ENCODE assay signal across 8 cellular contexts in genomic region chr14:23068792-23069412, GRCh38. TPM values are rescaled to one million over a fixed set of nuclear protein-coding genes. Genes with fewer than 3 reads are reported as not detected.
DNase-seq lines count a peak whose midpoint lies in the region; ATAC-seq, FAIRE-seq and TF ChIP-seq lines count a peak whose summit lies in the region.

No MANE protein-coding gene starts in this region.

- CTCF ChIA-PET in mammary epithelial cell (lab: Charles Lee; ENCODE audit: low non-redundant PET) = interaction anchor here (0.5 to 1.2 kb wide), 19 partner anchors 8 to 254 kb away, joined by 3 to 15 read pairs (median 4); partner anchors contain the start of genes ACIN1, C14orf119 and CEBPE

- peaks cover 31% of the 10 kb centered on the region for H3K36me3 ChIP-seq in mammary epithelial cell (ENCODE audit: insufficient read depth, low read length)

- peak; percentile 77 for FAIRE-seq in GM12891 (lab: Jason Lieb, UNC)

- no peak for TF ChIP-seq POLR2A in GM12891 (IDR thresholded peaks at IDR 0.05; ENCODE audit: low read depth, low read length)

- no peak overlapping the region for H3K4me2 ChIP-seq in mammary epithelial cell (ENCODE audit: insufficient read depth, low read depth, low read length)

- H2AFZ ChIP-seq in mammary epithelial cell (ENCODE audit: low read depth, low read length) = no peak overlapping the region

- no peak overlapping the region for H3K27ac ChIP-seq in mammary epithelial cell (ENCODE audit: insufficient read depth, low read depth, low read length)

- dilution Hi-C loops in mammary epithelial cell (cut with HindIII; ENCODE audit: low sequenced_read_pairs) = loop anchor here (5.0 kb wide), 1 partner anchor 92 kb away; no protein-coding TSS in a partner anchor

- intact Hi-C loops in mammary epithelial cell (cut with micrococcal nuclease) (loop anchor here (1.0 to 5.0 kb wide), 5 partner anchors 9 to 233 kb away; partner anchors contain the start of genes ACIN1, C14orf119 and PPP1R3E), left colon (cut with DNase I, micrococcal nuclease) (no loop called here)

- H3K4me3 ChIP-seq in mammary epithelial cell (replicated peaks in 1 of 3; ENCODE audit: insufficient read depth in 1 of 3, low read depth in 2 of 3, low read length in 3 of 3) = no peak overlapping the region

- peak; percentile 49 for ATAC-seq in HG03025 (IDR thresholded peaks at IDR 0.05; ENCODE audit: low FRiP score, unreplicated experiment)
- peak; percentile 67 for ATAC-seq in left colon
- ATAC-seq in GM21381 (IDR thresholded peaks at IDR 0.05; ENCODE audit: unreplicated experiment) = no peak

- in situ Hi-C loops in mammary epithelial cell (cut with MboI; ENCODE audit: low sequenced_read_pairs in 2 of 2) = loop anchor here in 1 of 2 donors (5.0 kb wide), 1 partner anchor 38 kb away; no protein-coding TSS in a partner anchor

- peaks cover 46% of the 10 kb centered on the region for H3K36me3 Mint-ChIP-seq in T-helper 1 cell treated with Interleukin-12 subunit alpha and Interleukin-12 subunit beta and Interleukin-4 antibody, amounts not matched to agents 30 μg/mL and 1 μg/mL, for 36 hours (ENCODE audit: low read depth)

- DNase-seq in GM12891 (ENCODE audit: insufficient read length, low spot score) (peak; percentile 84), mammary epithelial cell (peak; percentile 83), left colon (peak; percentile 74 to 79), NCI-H1417 (lab: John Stamatoyannopoulos, UW) (no peak)
- peak; percentile 63 for DNase-seq in stimulated activated CD4-positive, alpha-beta T cell treated with anti-CD3 and anti-CD28 coated beads, Interleukin-4, amount 100 ng/mL, for 1 hour

- H3K4me3 Mint-ChIP-seq in T-helper 1 cell treated with Interleukin-12 subunit alpha and Interleukin-12 subunit beta and Interleukin-4 antibody, amounts not matched to agents 30 μg/mL and 1 μg/mL, for 36 hours = peak overlapping the region; percentile 70

- H3K9ac ChIP-seq in mammary epithelial cell (ENCODE audit: insufficient read depth, low read length) = no peak overlapping the region

- H3K4me1 Mint-ChIP-seq in T-helper 1 cell treated with Interleukin-12 subunit alpha and Interleukin-12 subunit beta and Interleukin-4 antibody, amounts not matched to agents 30 μg/mL and 1 μg/mL, for 36 hours (ENCODE audit: low read depth) = peaks cover 32% of the 10 kb centered on the region

- no peaks in the 10 kb centered on the region for H3K27me3 Mint-ChIP-seq in T-helper 1 cell treated with Interleukin-12 subunit alpha and Interleukin-12 subunit beta and Interleukin-4 antibody, amounts not matched to agents 30 μg/mL and 1 μg/mL, for 36 hours (ENCODE audit: low read depth)

- no peaks in the 10 kb centered on the region for H3K27me3 ChIP-seq in mammary epithelial cell (ENCODE audit: insufficient read depth, low read length)

- H3K4me1 ChIP-seq in mammary epithelial cell (ENCODE audit: insufficient read depth, low read length) = peaks cover 10% of the 10 kb centered on the region

- peak; percentile 100 for TF ChIP-seq CTCF in mammary epithelial cell (conservative IDR thresholded peaks at IDR 0.05 in 1 of 2, IDR thresholded peaks at IDR 0.05 in 1 of 2; ENCODE audit: extremely low read depth in 1 of 2, insufficient read depth in 1 of 2, low read depth in 1 of 2, low read length in 2 of 2)

- H3K79me2 ChIP-seq in mammary epithelial cell (ENCODE audit: insufficient read depth, low read length) = peaks cover 69% of the 10 kb centered on the region

- H3K9me3 Mint-ChIP-seq in T-helper 1 cell treated with Interleukin-12 subunit alpha and Interleukin-12 subunit beta and Interleukin-4 antibody, amounts not matched to agents 30 μg/mL and 1 μg/mL, for 36 hours = no peaks in the 10 kb centered on the region

- peak overlapping the region; percentile 18 for H3K27ac Mint-ChIP-seq in T-helper 1 cell treated with Interleukin-12 subunit alpha and Interleukin-12 subunit beta and Interleukin-4 antibody, amounts not matched to agents 30 μg/mL and 1 μg/mL, for 36 hours

- no peaks in the 10 kb centered on the region for H3K9me3 ChIP-seq in mammary epithelial cell (replicated peaks; ENCODE audit: insufficient read depth, low read length)

- peaks cover 2% of the 10 kb centered on the region for H4K20me1 ChIP-seq in mammary epithelial cell (ENCODE audit: insufficient read depth, low read length)

- no TSS peak for BruUV-seq in mammary epithelial cell (replicated peaks; lab: Mats Ljungman, UMichigan)

- WGBS in mammary epithelial cell (ENCODE audit: low coverage, missing lambda C conversion rate) = 30% methylated on average over 8 of the region's 8 CpGs

TF ChIP-seq in GM12891, 5 proteins besides CTCF, POLR2A, EP300 and RAD21:
- TF ChIP-seq PAX5 (IDR thresholded peaks at IDR 0.05; ENCODE audit: insufficient read depth, low read length, severe bottlenecking) = no peak
- no peak for TF ChIP-seq POLR2AphosphoS5 (IDR thresholded peaks at IDR 0.05; ENCODE audit: low read depth, low read length)
- TF ChIP-seq POU2F2 (IDR thresholded peaks at IDR 0.05; ENCODE audit: low read depth, low read length) = no peak
- no peak for TF ChIP-seq SPI1 (IDR thresholded peaks at IDR 0.05; ENCODE audit: low read depth, low read length)
- TF ChIP-seq TAF1 (IDR thresholded peaks at IDR 0.05; ENCODE audit: low read depth, low read length) = no peak

RNA-seq across cellular contexts. Expression of gene CDH24, which starts 11.6 kb away (rescaled TPM):
- polyA plus RNA-seq in GM12891 (2012; ENCODE audit: low read depth, missing spikeins) = 1.1 TPM
- 1 to 10 TPM; 4.2 to 5.6 TPM for total RNA-seq in mammary epithelial cell
- 4.2 TPM for polyA plus RNA-seq in mammary epithelial cell
- polyA minus RNA-seq in mammary epithelial cell = 1.0 TPM
- total RNA-seq in left colon = 1 to 10 TPM; 3.7 to 5.1 TPM

RNA-seq across cellular contexts. Expression of gene ACIN1, which starts 26.0 kb away (rescaled TPM):
- polyA plus RNA-seq in GM12891 (2012; ENCODE audit: low read depth, missing spikeins) = 77.2 TPM
- 100 to 1,000 TPM in 1 of 2 donors, 10 to 100 TPM in 1; 62.0 to 148 TPM for total RNA-seq in mammary epithelial cell
- 64.4 TPM for polyA plus RNA-seq in mammary epithelial cell
- polyA minus RNA-seq in mammary epithelial cell = 70.8 TPM
- total RNA-seq in left colon = 100 to 1,000 TPM; 110 to 119 TPM

RNA-seq across cellular contexts. Expression of gene C14orf119, which starts 26.4 kb away (rescaled TPM):
- 31.5 TPM for polyA plus RNA-seq in GM12891 (2012; ENCODE audit: low read depth, missing spikeins)
- total RNA-seq in mammary epithelial cell = 10 to 100 TPM; 39.2 to 57.6 TPM
- polyA plus RNA-seq in mammary epithelial cell = 95.1 TPM
- polyA minus RNA-seq in mammary epithelial cell = 38.1 TPM
- 10 to 100 TPM; 47.0 to 53.8 TPM for total RNA-seq in left colon

RNA-seq across cellular contexts. Expression of gene PSMB11, which starts 26.9 kb away (rescaled TPM):
- not detected for polyA plus RNA-seq in GM12891 (2012; ENCODE audit: low read depth, missing spikeins)
- total RNA-seq in mammary epithelial cell (not detected), left colon (not detected)
- polyA plus RNA-seq in mammary epithelial cell = not detected
- not detected for polyA minus RNA-seq in mammary epithelial cell

RNA-seq across cellular contexts. Expression of gene PSMB5, which starts 34.2 kb away (rescaled TPM):
- 104 TPM for polyA plus RNA-seq in GM12891 (2012; ENCODE audit: low read depth, missing spikeins)
- total RNA-seq in mammary epithelial cell (100 to 1,000 TPM; 145 to 152 TPM), left colon (10 to 100 TPM; 77.9 to 80.6 TPM)
- 332 TPM for polyA plus RNA-seq in mammary epithelial cell
- polyA minus RNA-seq in mammary epithelial cell = 194 TPM

Comparison
In these comparisons a context has a peak if more than half of its experiments do, and no peak if none do; other contexts are left out.
1. DNase-seq: peak in GM12891 (single experiment), mammary epithelial cell (single experiment), left colon (2 of 2) and stimulated activated CD4-positive, alpha-beta T cell treated with anti-CD3 and anti-CD28 coated beads, Interleukin-4, amount 100 ng/mL, for 1 hour (single experiment); none in NCI-H1417 (0 of 3).